In the genomic region with DNA sequence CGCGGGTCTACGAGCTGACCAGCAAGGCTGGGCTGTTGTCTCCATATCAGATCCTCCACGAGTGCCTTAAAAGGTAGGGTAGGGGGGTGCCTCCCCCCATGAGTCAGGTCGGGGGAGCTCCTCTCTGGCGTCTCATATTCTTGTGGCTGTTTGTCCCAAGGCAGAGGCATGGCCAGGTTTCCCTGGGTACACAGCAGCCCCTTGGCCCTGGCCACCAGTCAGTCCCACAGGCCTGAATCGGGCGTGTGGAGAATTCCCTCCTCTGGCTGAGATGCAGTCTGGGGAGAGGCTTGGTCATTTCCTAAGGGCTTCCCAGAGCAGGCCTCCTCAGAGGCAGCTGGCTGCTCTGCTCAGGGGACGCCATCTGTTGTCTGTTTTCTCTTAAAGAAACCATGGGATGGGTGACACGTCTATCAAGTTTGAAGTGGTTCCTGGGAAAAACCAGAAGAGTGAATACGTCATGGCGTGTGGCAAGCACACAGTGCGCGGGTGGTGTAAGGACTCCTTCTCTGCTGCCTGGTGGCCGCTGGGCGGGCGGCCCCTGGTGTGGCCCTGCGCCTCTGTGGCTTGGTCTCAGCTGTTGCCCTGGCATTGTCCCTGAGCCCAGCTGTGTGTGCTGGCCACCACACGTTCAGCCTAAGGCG, we compare ENCODE assay signal across 21 cellular contexts. TPM values are rescaled to one million over a fixed set of nuclear protein-coding genes. Genes with fewer than 3 reads are reported as not detected.
DNase-seq lines count a peak whose midpoint lies in the region; ATAC-seq and TF ChIP-seq lines count a peak whose summit lies in the region.
"Had no signal": no experiment of that assay in that cellular context is flagged by ENCODE, and none has a peak within 500 bp of the region (broad histone marks: within the 10 kb centered on the region; RNA-seq: fewer than 3 reads in every experiment).

No MANE protein-coding gene starts in this region.

- TF ChIP-seq CTCF in endodermal cell (conservative IDR thresholded peaks at IDR 0.05), result no peak

- H3K9me3 ChIP-seq in endodermal cell (ENCODE audit: control insufficient read depth, low read length), result no peaks in the 10 kb centered on the region
- H3K9me3 ChIP-seq in skeletal muscle tissue (ENCODE audit: control insufficient read depth in 3 of 3, low read length in 3 of 3), result no peaks in the 10 kb centered on the region
- H3K9me3 ChIP-seq: esophagus squamous epithelium had no signal

- H3K27me3 Mint-ChIP-seq in activated naive CD8-positive, alpha-beta T cell, result no peaks in the 10 kb centered on the region
- no peaks in the 10 kb centered on the region for H3K27me3 Mint-ChIP-seq in activated naive CD8-positive, alpha-beta T cell treated with anti-CD3 and anti-CD28 coated beads, Interleukin-2, amount 50 U/mL, for 24 hours
- no peaks in the 10 kb centered on the region for H3K27me3 Mint-ChIP-seq in endodermal cell (ENCODE audit: insufficient read depth)
- H3K27me3 Mint-ChIP-seq: stimulated activated naive B cell treated with anti-CD40 and anti-IgM and Interleukin-4, amounts not matched to agents 10 μg/mL and 1 μg/mL and 100 μg/mL, for 72 hours had no signal

- WGBS in endodermal cell (ENCODE audit: insufficient coverage in 1 of 2, insufficient read length in 1 of 2), 2 experiments, result 94 to 96% methylated on average over 17 to 20 of the region's 20 CpGs

- H3K27ac Mint-ChIP-seq in activated naive CD8-positive, alpha-beta T cell, result peak overlapping the region; percentile 3
- H3K27ac Mint-ChIP-seq in activated naive CD8-positive, alpha-beta T cell treated with anti-CD3 and anti-CD28 coated beads, Interleukin-2, amount 50 U/mL, for 24 hours, result no peak overlapping the region
- H3K27ac Mint-ChIP-seq in endodermal cell, result no peak overlapping the region

- no peak overlapping the region for H3K4me3 ChIP-seq in endodermal cell (ENCODE audit: low read length)
- H3K4me3 ChIP-seq in skeletal muscle tissue (ENCODE audit: low read length in 3 of 3), result no peak overlapping the region
- H3K4me3 ChIP-seq: esophagus squamous epithelium had no signal

- no peak overlapping the region for H3K4me3 Mint-ChIP-seq in activated naive CD8-positive, alpha-beta T cell
- H3K4me3 Mint-ChIP-seq in activated naive CD8-positive, alpha-beta T cell treated with anti-CD3 and anti-CD28 coated beads, Interleukin-2, amount 50 U/mL, for 24 hours, result no peak overlapping the region
- H3K4me3 Mint-ChIP-seq in endodermal cell, result no peak overlapping the region
- H3K4me3 Mint-ChIP-seq: CD14-positive monocyte; stimulated activated naive B cell treated with anti-CD40 and anti-IgM and Interleukin-4, amounts not matched to agents 10 μg/mL and 1 μg/mL and 100 μg/mL, for 72 hours had no signal

- peaks cover 19% of the 10 kb centered on the region for H3K4me1 Mint-ChIP-seq in activated naive CD8-positive, alpha-beta T cell (ENCODE audit: low read depth)
- H3K4me1 Mint-ChIP-seq in activated naive CD8-positive, alpha-beta T cell treated with anti-CD3 and anti-CD28 coated beads, Interleukin-2, amount 50 U/mL, for 24 hours, result peaks cover 24% of the 10 kb centered on the region
- no peaks in the 10 kb centered on the region for H3K4me1 Mint-ChIP-seq in endodermal cell

- no peaks in the 10 kb centered on the region for H3K4me1 ChIP-seq in endodermal cell (ENCODE audit: control insufficient read depth, insufficient read depth, low read length)
- peaks cover 31 to 43% (median 39%) of the 10 kb centered on the region in 3 donors for H3K4me1 ChIP-seq in skeletal muscle tissue (ENCODE audit: control insufficient read depth in 3 of 3, insufficient read depth in 3 of 3, low read length in 3 of 3)
- H3K4me1 ChIP-seq: esophagus squamous epithelium had no signal

- H3K9ac ChIP-seq in endodermal cell (ENCODE audit: extremely low read depth, low read length, poor library complexity, severe bottlenecking) (no peak overlapping the region), skeletal muscle tissue (ENCODE audit: low read depth in 1 of 3, low read length in 3 of 3) (peak overlapping the region; percentile 45 to 79 (median 68))

- no peak for ATAC-seq in activated naive CD8-positive, alpha-beta T cell treated with anti-CD3 and anti-CD28 coated beads, Interleukin-2, amount 50 U/mL, for 24 hours
- ATAC-seq: stimulated activated naive B cell treated with anti-CD40 and anti-IgM and Interleukin-4, amounts not matched to agents 10 μg/mL and 1 μg/mL and 100 μg/mL, for 72 hours had no signal

- H3K27me3 ChIP-seq in endodermal cell (ENCODE audit: control insufficient read depth, insufficient read depth, low read length, poor library complexity, severe bottlenecking) (no peaks in the 10 kb centered on the region), skeletal muscle tissue (ENCODE audit: control insufficient read depth in 3 of 3, insufficient read depth in 3 of 3, low read length in 3 of 3) (no peaks in the 10 kb centered on the region)
- H3K27me3 ChIP-seq: esophagus squamous epithelium had no signal

- no peaks in the 10 kb centered on the region for H3K9me3 Mint-ChIP-seq in activated naive CD8-positive, alpha-beta T cell (ENCODE audit: low read depth)
- no peaks in the 10 kb centered on the region for H3K9me3 Mint-ChIP-seq in activated naive CD8-positive, alpha-beta T cell treated with anti-CD3 and anti-CD28 coated beads, Interleukin-2, amount 50 U/mL, for 24 hours
- no peaks in the 10 kb centered on the region for H3K9me3 Mint-ChIP-seq in endodermal cell
- H3K9me3 Mint-ChIP-seq: CD14-positive monocyte; stimulated activated naive B cell treated with anti-CD40 and anti-IgM and Interleukin-4, amounts not matched to agents 10 μg/mL and 1 μg/mL and 100 μg/mL, for 72 hours had no signal

- peaks cover 80% of the 10 kb centered on the region for H3K36me3 ChIP-seq in endodermal cell (ENCODE audit: control insufficient read depth, insufficient read depth, low read length)
- peaks cover 64 to 74% (median 72%) of the 10 kb centered on the region in 3 donors for H3K36me3 ChIP-seq in skeletal muscle tissue (ENCODE audit: control insufficient read depth in 3 of 3, insufficient read depth in 3 of 3, low read length in 3 of 3)

- no peak for DNase-seq in activated naive CD8-positive, alpha-beta T cell treated with anti-CD3 and anti-CD28 coated beads, Interleukin-2, amount 50 U/mL, for 24 hours
- no peak for DNase-seq in endodermal cell
- DNase-seq in NCI-H2196 (lab: John Stamatoyannopoulos, UW; ENCODE audit: unreplicated experiment), result no peak
- no peak for DNase-seq in kidney glomerular epithelial cell (lab: John Stamatoyannopoulos, UW)
- DNase-seq: activated CD4-positive, alpha-beta T cell treated with anti-CD3 and anti-CD28 coated beads for 48 hours; activated CD8-positive, alpha-beta memory T cell treated with anti-CD3 and anti-CD28 coated beads, Interleukin-2, amount 50 U/mL, for 48 hours; activated gamma-delta T cell treated with Interleukin-2 at 50 U/mL for 16 hours; cerebellar nuclear complex; effector memory CD4-positive, alpha-beta T cell; esophagus squamous epithelium; Kasumi-1; NCI-H1105; NCI-H2081; NCI-H526; RPMI8226; stimulated activated naive B cell treated with anti-CD40 and anti-IgM and Interleukin-4, amounts not matched to agents 10 μg/mL and 1 μg/mL and 100 μg/mL, for 72 hours had no signal

- H3K36me3 Mint-ChIP-seq in activated naive CD8-positive, alpha-beta T cell, result peaks cover 2% of the 10 kb centered on the region
- H3K36me3 Mint-ChIP-seq in activated naive CD8-positive, alpha-beta T cell treated with anti-CD3 and anti-CD28 coated beads, Interleukin-2, amount 50 U/mL, for 24 hours (ENCODE audit: low read depth), result peaks cover 26% of the 10 kb centered on the region
- H3K36me3 Mint-ChIP-seq in endodermal cell (ENCODE audit: low read depth), result peaks cover 61% of the 10 kb centered on the region

- H3K27ac ChIP-seq in endodermal cell (ENCODE audit: low read depth, low read length) (peak overlapping the region; percentile 44), skeletal muscle tissue (ENCODE audit: low read depth, low read length) (peak overlapping the region; percentile 64)
- H3K27ac ChIP-seq: esophagus squamous epithelium had no signal

RNA-seq across cellular contexts. Expression of gene RANBP1, which starts 9.6 kb away (rescaled TPM):
- total RNA-seq in endodermal cell (100 to 1,000 TPM; 320 to 415 TPM), skeletal muscle tissue (85.1 TPM)
- polyA plus RNA-seq in endodermal cell (2013, experiment 1 of 2), result 514 TPM
- polyA plus RNA-seq in endodermal cell (2013, experiment 2 of 2), result 506 TPM

RNA-seq across cellular contexts. Expression of gene TRMT2A, which starts 10.7 kb away (rescaled TPM):
- total RNA-seq in endodermal cell (10 to 100 TPM; 45.6 to 55.2 TPM), skeletal muscle tissue (31.8 TPM)
- polyA plus RNA-seq in endodermal cell (2013, experiment 1 of 2), result 44.3 TPM
- 33.8 TPM for polyA plus RNA-seq in endodermal cell (2013, experiment 2 of 2)

RNA-seq across cellular contexts. Expression of gene ZDHHC8, which starts 25.3 kb away (rescaled TPM):
- total RNA-seq in endodermal cell (10 to 100 TPM; 82.2 to 82.3 TPM), skeletal muscle tissue (3.1 TPM)
- polyA plus RNA-seq in endodermal cell (2013, experiment 1 of 2), result 70.4 TPM
- 56.8 TPM for polyA plus RNA-seq in endodermal cell (2013, experiment 2 of 2)

RNA-seq across cellular contexts. Expression of gene DGCR8, which starts 26.3 kb away (rescaled TPM):
- total RNA-seq in endodermal cell, result 10 to 100 TPM; 61.3 to 76.1 TPM
- 43.6 TPM for polyA plus RNA-seq in endodermal cell (2013, experiment 1 of 2)
- polyA plus RNA-seq in endodermal cell (2013, experiment 2 of 2), result 34.4 TPM
- total RNA-seq in skeletal muscle tissue, result 38.1 TPM

RNA-seq across cellular contexts. Expression of gene CCDC188, which starts 44.5 kb away (rescaled TPM):
- not detected for total RNA-seq in endodermal cell
- polyA plus RNA-seq in endodermal cell (2013, experiment 1 of 2), result 2.2 TPM
- 0.87 TPM for polyA plus RNA-seq in endodermal cell (2013, experiment 2 of 2)
- total RNA-seq in skeletal muscle tissue, result not detected
- total RNA-seq: H1, liver had no signal
- polyA plus RNA-seq: CD14-positive monocyte, H1, liver had no signal

Comparison
In these comparisons a context has a peak if more than half of its experiments do, and no peak if none do; other contexts are left out.
1. RNA of gene ZDHHC8, which starts 25.3 kb away (total RNA-seq): 82.2 to 82.3 TPM in endodermal cell; 3.1 TPM in skeletal muscle tissue (single experiment); every median in the first group is over 10 times any median in the second.